ENCODE assay signal across 8 cellular contexts in the genomic region with DNA sequence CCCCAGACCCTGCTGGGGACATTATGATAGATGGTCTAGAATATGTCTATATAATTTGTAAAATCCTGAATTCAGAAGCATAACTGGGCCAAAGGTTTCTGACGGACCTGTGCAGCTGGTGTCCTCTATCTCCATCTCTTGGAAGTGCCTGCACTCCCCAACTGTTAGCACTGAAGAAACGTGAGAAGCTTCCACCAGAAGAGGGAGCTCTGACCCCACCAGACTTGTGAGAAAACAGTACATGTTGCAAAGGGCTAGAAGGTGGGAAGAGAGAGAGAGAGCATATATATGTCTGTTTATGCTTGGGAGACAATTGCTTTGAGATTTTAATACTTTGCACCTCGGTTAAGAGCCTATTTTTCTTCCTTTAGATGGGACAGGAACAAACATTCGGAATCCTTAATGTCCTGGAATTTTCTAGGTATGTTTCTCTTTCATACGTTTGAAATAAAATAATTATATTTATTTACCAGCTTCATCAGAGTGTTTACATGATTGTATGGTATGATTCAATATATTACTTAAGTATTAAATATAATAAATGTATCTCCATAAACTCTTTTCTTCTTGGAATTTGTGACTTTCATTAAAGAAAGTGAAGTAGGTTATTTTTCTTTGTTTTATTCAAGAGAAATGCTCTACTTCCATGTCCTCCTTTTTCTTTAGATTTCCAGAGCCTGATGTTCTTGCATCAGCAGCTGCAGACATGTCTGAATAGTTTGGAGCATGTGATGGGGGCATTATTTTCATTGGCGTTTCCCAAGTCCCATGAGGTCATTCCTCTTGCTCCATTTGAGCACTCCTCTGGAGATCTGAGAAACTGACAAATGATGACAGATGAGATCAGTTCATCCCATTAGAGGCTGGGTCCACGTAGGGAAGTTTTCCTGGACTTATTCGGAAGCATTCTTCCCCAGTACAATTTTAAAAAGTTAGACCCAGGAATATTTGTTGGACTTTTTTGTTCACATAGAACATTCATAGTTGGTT.
DNase-seq lines count a peak whose midpoint lies in the region; ATAC-seq lines count a peak whose summit lies in the region.

No MANE protein-coding gene starts in this region.

- peaks cover 2% of the 10 kb centered on the region for H3K4me1 Mint-ChIP-seq in activated CD4-positive, alpha-beta memory T cell treated with anti-CD3 and anti-CD28 coated beads for 36 hours (ENCODE audit: low read depth)

- no peaks in the 10 kb centered on the region for H3K9me3 Mint-ChIP-seq in activated CD4-positive, alpha-beta memory T cell treated with anti-CD3 and anti-CD28 coated beads for 36 hours

- peaks cover 35% of the 10 kb centered on the region for H3K27me3 Mint-ChIP-seq in activated CD4-positive, alpha-beta memory T cell treated with anti-CD3 and anti-CD28 coated beads for 36 hours

- no peaks in the 10 kb centered on the region for H3K36me3 Mint-ChIP-seq in activated CD4-positive, alpha-beta memory T cell treated with anti-CD3 and anti-CD28 coated beads for 36 hours

- no peak overlapping the region for H3K4me3 Mint-ChIP-seq in activated CD4-positive, alpha-beta memory T cell treated with anti-CD3 and anti-CD28 coated beads for 36 hours

- DNase-seq in 8988T (peak; percentile 23), HS-27A (ENCODE audit: low read depth) (peak; percentile 24), NCI-H82 treated with DMSO at 0.1 percent for 48 hours (lab: John Stamatoyannopoulos, UW; ENCODE audit: unreplicated experiment) (peak; percentile 94), medulla oblongata (ENCODE audit: extremely low spot score) (peak; percentile 98)
- peak; percentile 79 for DNase-seq in activated CD4-positive, alpha-beta memory T cell treated with anti-CD3 and anti-CD28 coated beads for 36 hours
- DNase-seq in effector CD4-positive, alpha-beta T cell, result peak; percentile 61
- DNase-seq in stimulated activated CD8-positive, alpha-beta memory T cell treated with anti-CD3 and anti-CD28 coated beads, Interleukin-15, amount 100 ng/mL, for 48 hours (ENCODE audit: low read depth in 2 of 2), result peak; percentile 37 to 40

- no peak overlapping the region for H3K27ac Mint-ChIP-seq in activated CD4-positive, alpha-beta memory T cell treated with anti-CD3 and anti-CD28 coated beads for 36 hours

- CTCF ChIA-PET in activated CD4-positive, alpha-beta memory T cell treated with anti-CD3 and anti-CD28 coated beads for 36 hours (lab: Charles Lee), result interaction anchor here (0.6 to 2.0 kb wide), 22 partner anchors 9 to 1124 kb away, joined by 3 to 22 read pairs (median 3); no protein-coding TSS in a partner anchor

- POLR2A ChIA-PET in activated CD4-positive, alpha-beta memory T cell treated with anti-CD3 and anti-CD28 coated beads for 36 hours (lab: Charles Lee), result no interaction called here

- peak; percentile 68 for ATAC-seq in GM18511 (IDR thresholded peaks at IDR 0.05; ENCODE audit: unreplicated experiment)

- intact Hi-C loops in activated CD4-positive, alpha-beta memory T cell treated with anti-CD3 and anti-CD28 coated beads for 36 hours (cut with micrococcal nuclease), result loop anchor here (1.0 kb wide), 2 partner anchors 488 to 498 kb away; no protein-coding TSS in a partner anchor

Comparison
In these comparisons a context has a peak if more than half of its experiments do, and no peak if none do; other contexts are left out.
1. Peak in every context shown above with its lines: DNase-seq and ATAC-seq.
2. DNase-seq: peak in every context shown above with its lines; median percentile 98 in medulla oblongata; 94 in NCI-H82 treated with DMSO at 0.1 percent for 48 hours; 79 in activated CD4-positive, alpha-beta memory T cell treated with anti-CD3 and anti-CD28 coated beads for 36 hours; 61 in effector CD4-positive, alpha-beta T cell; 38 in stimulated activated CD8-positive, alpha-beta memory T cell treated with anti-CD3 and anti-CD28 coated beads, Interleukin-15, amount 100 ng/mL, for 48 hours; 24 in HS-27A; 23 in 8988T.